Comparison of ENCODE assay signal across 12 cellular contexts in genomic region chr1:76268341-76268740, GRCh38.
DNase-seq lines count a peak whose midpoint lies in the region; ATAC-seq and TF ChIP-seq lines count a peak whose summit lies in the region.
"Had no signal": no experiment of that assay in that cellular context is flagged by ENCODE, and none has a peak within 500 bp of the region (broad histone marks: within the 10 kb centered on the region; RNA-seq: fewer than 3 reads in every experiment).

No MANE protein-coding gene starts in this region.

- H3K4me1 ChIP-seq in OCI-LY7 (ENCODE audit: insufficient read depth, low read length, poor library complexity, severe bottlenecking) (peaks cover 28% of the 10 kb centered on the region), fibroblast of lung (ENCODE audit: control insufficient read depth, extremely low read depth, insufficient read depth, low read length) (no peaks in the 10 kb centered on the region), mucosa of descending colon (ENCODE audit: low read depth) (no peaks in the 10 kb centered on the region)

- H3K4me2 ChIP-seq in OCI-LY7 (ENCODE audit: low read length) (peak overlapping the region; percentile 47), fibroblast of lung (ENCODE audit: extremely low read depth, insufficient read depth, low read length) (no peak overlapping the region)

- H3K4me3 ChIP-seq in OCI-LY7 (ENCODE audit: low read depth, low read length, poor library complexity, severe bottlenecking) (no peak overlapping the region), fibroblast of lung (replicated peaks in 1 of 4; ENCODE audit: control extremely low read depth in 1 of 4, insufficient read depth in 1 of 4, low read depth in 3 of 4, low read length in 4 of 4) (no peak overlapping the region), mucosa of descending colon (no peak overlapping the region)

- H3K9me3 ChIP-seq in OCI-LY7 (ENCODE audit: low read length), result no peaks in the 10 kb centered on the region
- no peaks in the 10 kb centered on the region for H3K9me3 ChIP-seq in fibroblast of lung (ENCODE audit: control insufficient read depth, insufficient read depth, low read depth, low read length)
- no peaks in the 10 kb centered on the region for H3K9me3 ChIP-seq in mucosa of descending colon

- H4K20me1 ChIP-seq in OCI-LY7 (ENCODE audit: insufficient read depth, low read length) (no peaks in the 10 kb centered on the region), fibroblast of lung (ENCODE audit: control insufficient read depth, extremely low read depth, insufficient read depth, low read length) (no peaks in the 10 kb centered on the region)

- POLR2A ChIA-PET in OCI-LY7 (lab: Charles Lee), result interaction anchor here (0.6 to 2.2 kb wide), 6 partner anchors 10 to 1246 kb away, joined by 3 to 8 read pairs (median 4); no protein-coding TSS in a partner anchor

- DNase-seq in activated naive CD4-positive, alpha-beta T cell treated with anti-CD3 and anti-CD28 coated beads, Interleukin-2, amount 50 U/mL, for 16 hours, result no peak
- DNase-seq in OCI-LY7 (ENCODE audit: low spot score), result peak; percentile 15
- peak; percentile 36 to 47 for DNase-seq in fibroblast of lung (ENCODE audit: low read depth in 2 of 2)
- DNase-seq in type B pancreatic cell (ENCODE audit: extremely low spot score, unreplicated experiment), result no peak
- DNase-seq in mucosa of descending colon, result no peak
- DNase-seq: activated CD4-positive, CD25-positive, alpha-beta regulatory T cell treated with anti-CD3 and anti-CD28 coated beads, Interleukin-2, amount 50 U/mL, for 72 hours; NCI-H146; NK-92 treated with Interleukin-12 subunit alpha and Interleukin-12 subunit beta, amount 100 ng/mL, for 24 hours had no signal

- H3K36me3 Mint-ChIP-seq in activated naive CD4-positive, alpha-beta T cell treated with anti-CD3 and anti-CD28 coated beads, Interleukin-2, amount 50 U/mL, for 24 hours, result no peaks in the 10 kb centered on the region
- no peaks in the 10 kb centered on the region for H3K36me3 Mint-ChIP-seq in type B pancreatic cell

- no peaks in the 10 kb centered on the region for H3K9me2 ChIP-seq in OCI-LY7 (ENCODE audit: insufficient read depth, low read length)

- H3K27me3 Mint-ChIP-seq in activated naive CD4-positive, alpha-beta T cell treated with anti-CD3 and anti-CD28 coated beads, Interleukin-2, amount 50 U/mL, for 24 hours, result no peaks in the 10 kb centered on the region
- H3K27me3 Mint-ChIP-seq in type B pancreatic cell, result no peaks in the 10 kb centered on the region
- H3K27me3 Mint-ChIP-seq: B cell had no signal

- H3K79me2 ChIP-seq in OCI-LY7 (ENCODE audit: insufficient read depth, low read depth, low read length) (no peaks in the 10 kb centered on the region), fibroblast of lung (ENCODE audit: control insufficient read depth, insufficient read depth, low read length) (no peaks in the 10 kb centered on the region)

- no peaks in the 10 kb centered on the region for H3K9me3 Mint-ChIP-seq in activated naive CD4-positive, alpha-beta T cell treated with anti-CD3 and anti-CD28 coated beads, Interleukin-2, amount 50 U/mL, for 24 hours
- no peaks in the 10 kb centered on the region for H3K9me3 Mint-ChIP-seq in type B pancreatic cell

- ATAC-seq in GM19455 (IDR thresholded peaks at IDR 0.05; ENCODE audit: unreplicated experiment) (no peak), GM19328 (IDR thresholded peaks at IDR 0.05; ENCODE audit: unreplicated experiment) (no peak), mucosa of descending colon (no peak)

- H3K4me3 Mint-ChIP-seq in activated naive CD4-positive, alpha-beta T cell treated with anti-CD3 and anti-CD28 coated beads, Interleukin-2, amount 50 U/mL, for 24 hours, result peak overlapping the region; percentile 66
- peak overlapping the region; percentile 7 for H3K4me3 Mint-ChIP-seq in type B pancreatic cell
- H3K4me3 Mint-ChIP-seq: B cell had no signal

- peak overlapping the region; percentile 16 for H3K27ac ChIP-seq in OCI-LY7 (ENCODE audit: low read depth, low read length, poor library complexity, severe bottlenecking)
- H3K27ac ChIP-seq in fibroblast of lung (ENCODE audit: insufficient read depth, low read length), result no peak overlapping the region

- no TSS peak for BruUV-seq in OCI-LY7 (replicated peaks; lab: Mats Ljungman, UMichigan)

- CTCF ChIA-PET in OCI-LY7 (lab: Charles Lee; ENCODE audit: unreplicated experiment), result no interaction called here

- TF ChIP-seq CTCF in OCI-LY7 (conservative IDR thresholded peaks at IDR 0.05; ENCODE audit: low read length) (no peak), fibroblast of lung (conservative IDR thresholded peaks at IDR 0.05 in 1 of 2, IDR thresholded peaks at IDR 0.05 in 1 of 2; ENCODE audit: low read depth in 1 of 2, low read length in 2 of 2) (no peak), type B pancreatic cell (conservative IDR thresholded peaks at IDR 0.05) (no peak), mucosa of descending colon (IDR thresholded peaks at IDR 0.05) (no peak)

- H3K4me1 Mint-ChIP-seq in activated naive CD4-positive, alpha-beta T cell treated with anti-CD3 and anti-CD28 coated beads, Interleukin-2, amount 50 U/mL, for 24 hours, result peaks cover 66% of the 10 kb centered on the region
- H3K4me1 Mint-ChIP-seq in type B pancreatic cell (ENCODE audit: unreplicated experiment), result peaks cover 25% of the 10 kb centered on the region

- H2AFZ ChIP-seq in OCI-LY7 (ENCODE audit: low read length) (peak overlapping the region; percentile 47; the same call in 1 of the 2 replicates), fibroblast of lung (ENCODE audit: low read length) (no peak overlapping the region)

- H3K9ac ChIP-seq in fibroblast of lung (ENCODE audit: insufficient read depth, low read length), result no peak overlapping the region

- H3K36me3 ChIP-seq in OCI-LY7 (ENCODE audit: insufficient read depth, low read length), result no peaks in the 10 kb centered on the region
- no peaks in the 10 kb centered on the region for H3K36me3 ChIP-seq in fibroblast of lung (ENCODE audit: control insufficient read depth, insufficient read depth, low read length)
- H3K36me3 ChIP-seq in mucosa of descending colon (ENCODE audit: low read depth), result no peaks in the 10 kb centered on the region

- intact Hi-C loops in OCI-LY7 (cut with micrococcal nuclease; ENCODE audit: unreplicated experiment), result no loop called here
- intact Hi-C loops in mucosa of descending colon (cut with DNase I, micrococcal nuclease), result no loop called here

- H3K27ac Mint-ChIP-seq in activated naive CD4-positive, alpha-beta T cell treated with anti-CD3 and anti-CD28 coated beads, Interleukin-2, amount 50 U/mL, for 24 hours, result peak overlapping the region; percentile 63
- H3K27ac Mint-ChIP-seq in type B pancreatic cell, result no peak overlapping the region
- H3K27ac Mint-ChIP-seq: B cell had no signal

- H3K27me3 ChIP-seq in fibroblast of lung (ENCODE audit: control insufficient read depth, insufficient read depth, low read length), result no peaks in the 10 kb centered on the region

Comparison
In these comparisons a context has a peak if more than half of its experiments do, and no peak if none do; other contexts are left out.
1. DNase-seq: peak in OCI-LY7 (single experiment) and fibroblast of lung (2 of 2); none in activated naive CD4-positive, alpha-beta T cell treated with anti-CD3 and anti-CD28 coated beads, Interleukin-2, amount 50 U/mL, for 16 hours (single experiment), type B pancreatic cell (single experiment) and mucosa of descending colon (0 of 3).